Comparison of ENCODE assay signal across 17 cellular contexts in genomic region chr2:66915237-66915636, GRCh38.
DNase-seq lines count a peak whose midpoint lies in the region; ATAC-seq and TF ChIP-seq lines count a peak whose summit lies in the region.
"Had no signal": no experiment of that assay in that cellular context is flagged by ENCODE, and none has a peak within 500 bp of the region (broad histone marks: within the 10 kb centered on the region; RNA-seq: fewer than 3 reads in every experiment).

No MANE protein-coding gene starts in this region.

- DNase-seq in GM23248 (no peak), chondrocyte (ENCODE audit: low spot score) (no peak), iris pigment epithelial cell (ENCODE audit: low read depth) (peak; percentile 76), Karpas-422 (no peak), T1000 (lab: John Stamatoyannopoulos, UW) (no peak), right atrium auricular region (ENCODE audit: low spot score) (no peak)
- DNase-seq: 8988T, DND-41, NCI-H1105 treated with DMSO at 0.1 percent for 48 hours, NCI-H1694 treated with DMSO at 0.1 percent for 48 hours, NCI-H2107, NCI-H2227 treated with DMSO at 0.1 percent for 48 hours, NCI-H524, PC-9 had no signal

- H3K9me3 ChIP-seq in GM23248 (ENCODE audit: low read depth) (no peaks in the 10 kb centered on the region), Karpas-422 (ENCODE audit: low read length) (no peaks in the 10 kb centered on the region), right atrium auricular region (no peaks in the 10 kb centered on the region)

- no peaks in the 10 kb centered on the region for H3K36me3 ChIP-seq in ACC112 (ENCODE audit: insufficient read depth, low read length)
- no peaks in the 10 kb centered on the region for H3K36me3 ChIP-seq in GM23248 (ENCODE audit: low read depth)
- H3K36me3 ChIP-seq in Karpas-422 (ENCODE audit: insufficient read depth, low read length) = no peaks in the 10 kb centered on the region
- H3K36me3 ChIP-seq in right atrium auricular region = no peaks in the 10 kb centered on the region

- H3K9ac ChIP-seq in GM23248 (no peak overlapping the region), Karpas-422 (ENCODE audit: low read length) (no peak overlapping the region)

- H3K4me1 Mint-ChIP-seq in chondrocyte (ENCODE audit: low read depth) = peaks cover 5% of the 10 kb centered on the region

- H3K4me3 ChIP-seq in ACC112 (ENCODE audit: low read depth, low read length) (no peak overlapping the region), GM23248 (no peak overlapping the region), Karpas-422 (ENCODE audit: low read length) (no peak overlapping the region), right atrium auricular region (no peak overlapping the region)
- H3K4me3 ChIP-seq: PC-9 had no signal

- no peak overlapping the region for H3K27ac ChIP-seq in ACC112 (ENCODE audit: low read depth, low read length)
- no peak overlapping the region for H3K27ac ChIP-seq in GM23248
- no peak overlapping the region for H3K27ac ChIP-seq in Karpas-422 (ENCODE audit: low read length)
- no peak overlapping the region for H3K27ac ChIP-seq in right atrium auricular region
- H3K27ac ChIP-seq: C4-2B, PC-9 had no signal

- H2AFZ ChIP-seq in ACC112 (ENCODE audit: low read length, unreplicated experiment) (peak overlapping the region; percentile 32), GM23248 (peak overlapping the region; percentile 39; the same call in 1 of the 2 replicates), Karpas-422 (ENCODE audit: low read length) (no peak overlapping the region)
- H2AFZ ChIP-seq: PC-9 had no signal

- H3K27me3 Mint-ChIP-seq in chondrocyte (ENCODE audit: low read depth) = peaks cover 15% of the 10 kb centered on the region

- no peaks in the 10 kb centered on the region for H3F3A ChIP-seq in GM23248 (ENCODE audit: insufficient read depth)

- no peak for ATAC-seq in HG03354 (IDR thresholded peaks at IDR 0.05; ENCODE audit: poor library complexity, severe bottlenecking, unreplicated experiment)

- H3K4me1 ChIP-seq in ACC112 (ENCODE audit: control insufficient read depth, insufficient read depth, low read length, unreplicated experiment) = no peaks in the 10 kb centered on the region
- H3K4me1 ChIP-seq in GM23248 (ENCODE audit: insufficient read depth) = peaks cover 7% of the 10 kb centered on the region; the same call in 1 of the 2 replicates
- no peaks in the 10 kb centered on the region for H3K4me1 ChIP-seq in Karpas-422 (ENCODE audit: low read length)
- H3K4me1 ChIP-seq in right atrium auricular region = no peaks in the 10 kb centered on the region

- H3K4me3 Mint-ChIP-seq in chondrocyte (ENCODE audit: unreplicated experiment) = no peak overlapping the region

- peak overlapping the region; percentile 3 for H3K27ac Mint-ChIP-seq in chondrocyte (ENCODE audit: unreplicated experiment)

- peaks cover 3% of the 10 kb centered on the region for H3K9me3 Mint-ChIP-seq in chondrocyte (ENCODE audit: low read depth)

- peaks cover 3% of the 10 kb centered on the region for H3K36me3 Mint-ChIP-seq in chondrocyte (ENCODE audit: low read depth)

- H3K4me2 ChIP-seq in GM23248 (ENCODE audit: unreplicated experiment) = no peak overlapping the region
- H3K4me2 ChIP-seq in Karpas-422 (ENCODE audit: low read depth, low read length, poor library complexity, severe bottlenecking) = no peak overlapping the region
- H3K4me2 ChIP-seq: PC-9 had no signal

- H4K20me1 ChIP-seq in GM23248 (ENCODE audit: insufficient read depth) (no peaks in the 10 kb centered on the region), Karpas-422 (ENCODE audit: insufficient read depth, low read depth, low read length) (no peaks in the 10 kb centered on the region)

- in situ Hi-C loops in GM23248 (cut with MboI) = no loop called here

- H3K9me2 ChIP-seq in GM23248 (ENCODE audit: insufficient read depth) (no peaks in the 10 kb centered on the region; the same call in 1 of the 2 replicates), Karpas-422 (replicated peaks; ENCODE audit: insufficient read depth, low read length) (no peaks in the 10 kb centered on the region; the same call in 1 of the 2 replicates)

- TF ChIP-seq CTCF in chondrocyte (IDR thresholded peaks at IDR 0.05) = no peak
- no peak for TF ChIP-seq CTCF in right atrium auricular region (IDR thresholded peaks at IDR 0.05)

- H3K27me3 ChIP-seq in ACC112 (ENCODE audit: insufficient read depth, low read length) (no peaks in the 10 kb centered on the region), GM23248 (replicated peaks; ENCODE audit: insufficient read depth) (no peaks in the 10 kb centered on the region), Karpas-422 (ENCODE audit: low read length) (no peaks in the 10 kb centered on the region), right atrium auricular region (no peaks in the 10 kb centered on the region)

- WGBS in GM23248 (ENCODE audit: low coverage in 1 of 2, low lambda C conversion rate in 2 of 2, missing lambda C conversion rate in 2 of 2), 2 experiments = 57 to 70% methylated on average over 2 of the region's 2 CpGs

- H3K79me2 ChIP-seq in ACC112 (ENCODE audit: control insufficient read depth, insufficient read depth, low read length, unreplicated experiment) (no peaks in the 10 kb centered on the region), GM23248 (ENCODE audit: insufficient read depth) (no peaks in the 10 kb centered on the region), Karpas-422 (ENCODE audit: low read length) (no peaks in the 10 kb centered on the region)
